ENCODE assay signal across 10 cellular contexts in the genomic region with DNA sequence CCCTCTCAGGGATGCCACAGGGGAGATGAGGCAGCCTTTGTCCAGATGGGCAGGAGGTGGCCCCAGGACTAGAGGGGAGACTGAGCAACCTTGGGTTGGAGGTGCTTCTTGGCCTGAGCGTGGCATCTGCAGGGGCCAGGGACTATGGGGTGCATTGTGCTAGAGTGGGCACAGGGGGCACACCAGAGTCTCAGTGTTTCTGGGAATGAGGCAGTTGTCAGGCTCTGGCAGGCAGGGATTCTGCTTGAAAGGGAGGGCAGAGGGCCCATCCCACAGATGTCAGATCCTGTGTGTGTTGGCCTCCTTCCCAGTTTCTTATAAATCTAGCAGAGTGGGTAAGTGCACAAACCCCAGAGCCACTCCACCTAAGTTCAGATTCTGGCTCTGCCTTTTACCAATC. TPM values are rescaled to one million over a fixed set of nuclear protein-coding genes. Genes with fewer than 3 reads are reported as not detected.
DNase-seq lines count a peak whose midpoint lies in the region; ATAC-seq, FAIRE-seq and TF ChIP-seq lines count a peak whose summit lies in the region.
"Had no signal": no experiment of that assay in that cellular context is flagged by ENCODE, and none has a peak within 500 bp of the region (broad histone marks: within the 10 kb centered on the region; RNA-seq: fewer than 3 reads in every experiment).

No MANE protein-coding gene starts in this region.

- FAIRE-seq in bronchial epithelial cell (lab: Jason Lieb, UNC) (no peak), GM12892 (lab: Jason Lieb, UNC) (no peak)

- intact Hi-C loops in transverse colon (cut with DNase I; ENCODE audit: low total_unique reads): no loop called here

- DNase-seq in DMS 273 treated with DMSO at 0.1 percent for 48 hours (lab: John Stamatoyannopoulos, UW): peak; percentile 89
- no peak for DNase-seq in MM.1S
- peak; percentile 32 for DNase-seq in bronchial epithelial cell (ENCODE audit: low read depth)
- no peak for DNase-seq in transverse colon
- DNase-seq in GM12892 (ENCODE audit: insufficient read length): no peak
- DNase-seq: activated naive CD8-positive, alpha-beta T cell treated with anti-CD3 and anti-CD28 coated beads, Interleukin-2, amount 10 ng/mL, durations not matched to agents 7 days and 5 days; T1000 had no signal

- no peaks in the 10 kb centered on the region for H3F3A ChIP-seq in MM.1S (ENCODE audit: insufficient read depth, low read length)

- no peaks in the 10 kb centered on the region for H3K4me1 ChIP-seq in MM.1S (ENCODE audit: low read length)
- no peaks in the 10 kb centered on the region for H3K4me1 ChIP-seq in transverse colon

- TF ChIP-seq CTCF in MM.1S (IDR thresholded peaks at IDR 0.05; ENCODE audit: low read length) (peak; percentile 16; the same call in 1 of the 2 replicates), bronchial epithelial cell (IDR thresholded peaks at IDR 0.05; ENCODE audit: insufficient read depth, low read length, severe bottlenecking) (no peak), nephron (IDR thresholded peaks at IDR 0.05; ENCODE audit: unreplicated experiment in 3 of 3) (peak; percentile 6 to 22 (median 14)), transverse colon (IDR thresholded peaks at IDR 0.05) (no peak)

- no peak overlapping the region for H2AFZ ChIP-seq in MM.1S (ENCODE audit: low read length)

- no peaks in the 10 kb centered on the region for H3K9me2 ChIP-seq in MM.1S (replicated peaks; ENCODE audit: insufficient read depth, low read length)

- H3K9me3 ChIP-seq in MM.1S (replicated peaks; ENCODE audit: insufficient read depth, low read length) (no peaks in the 10 kb centered on the region), transverse colon (no peaks in the 10 kb centered on the region)

- peaks cover 38% of the 10 kb centered on the region for H3K27me3 ChIP-seq in MM.1S (replicated peaks; ENCODE audit: insufficient read depth, low read length)
- H3K27me3 ChIP-seq in bronchial epithelial cell (ENCODE audit: control insufficient read depth, insufficient read depth, low read length): peaks cover 4% of the 10 kb centered on the region
- H3K27me3 ChIP-seq in transverse colon: peaks cover 11% of the 10 kb centered on the region

- H3K4me3 Mint-ChIP-seq in nephron: no peak overlapping the region
- H3K4me3 Mint-ChIP-seq: activated naive CD8-positive, alpha-beta T cell treated with anti-CD3 and anti-CD28 coated beads, Interleukin-2, amount 10 ng/mL, durations not matched to agents 7 days and 5 days had no signal

- peaks cover 30% of the 10 kb centered on the region for H3K27me3 Mint-ChIP-seq in nephron (ENCODE audit: low read depth)

- H3K9ac ChIP-seq in MM.1S (ENCODE audit: low read length): no peak overlapping the region

- in situ Hi-C loops in transverse colon (cut with MboI; ENCODE audit: low pct_ligation_motif_present in 1 of 4, low pct_unique_long_range_greater_than_20kb in 1 of 4, low sequenced_read_pairs in 3 of 4): loop anchor here in 1 of 4 donors (10.0 kb wide), 1 partner anchor 108 kb away; no protein-coding TSS in a partner anchor

- peaks cover 8% of the 10 kb centered on the region for H3K4me1 Mint-ChIP-seq in nephron
- H3K4me1 Mint-ChIP-seq: activated naive CD8-positive, alpha-beta T cell treated with anti-CD3 and anti-CD28 coated beads, Interleukin-2, amount 10 ng/mL, durations not matched to agents 7 days and 5 days had no signal

- H3K36me3 ChIP-seq in MM.1S (replicated peaks; ENCODE audit: insufficient read depth, low read length): no peaks in the 10 kb centered on the region
- H3K36me3 ChIP-seq in bronchial epithelial cell (ENCODE audit: control insufficient read depth, insufficient read depth, low read length): no peaks in the 10 kb centered on the region
- H3K36me3 ChIP-seq in transverse colon: no peaks in the 10 kb centered on the region

- 64% methylated on average over 1 of the region's 1 CpG; no CpG with 5 or more reads in 1 of the 2 donors for WGBS in transverse colon (ENCODE audit: low coverage in 1 of 2), 2 donors

- no peak overlapping the region for H3K4me2 ChIP-seq in MM.1S (ENCODE audit: low read depth, low read length)

- H3K4me3 ChIP-seq in MM.1S (ENCODE audit: low read length) (no peak overlapping the region), bronchial epithelial cell (ENCODE audit: low read depth, low read length) (no peak overlapping the region), transverse colon (no peak overlapping the region)

- H4K20me1 ChIP-seq in MM.1S (ENCODE audit: insufficient read depth, low read length): no peaks in the 10 kb centered on the region

- TF ChIP-seq POLR2A in transverse colon (IDR thresholded peaks at IDR 0.05) (no peak), GM12892 (IDR thresholded peaks at IDR 0.05; ENCODE audit: low read depth, low read length) (no peak)

- no peaks in the 10 kb centered on the region for H3K9me3 Mint-ChIP-seq in nephron
- H3K9me3 Mint-ChIP-seq: activated naive CD8-positive, alpha-beta T cell treated with anti-CD3 and anti-CD28 coated beads, Interleukin-2, amount 10 ng/mL, durations not matched to agents 7 days and 5 days had no signal

- ATAC-seq in GM18858 (IDR thresholded peaks at IDR 0.05; ENCODE audit: unreplicated experiment) (no peak), GM21390 (IDR thresholded peaks at IDR 0.05; ENCODE audit: unreplicated experiment) (no peak)

- no peak overlapping the region for H3K27ac ChIP-seq in MM.1S (ENCODE audit: low read length)
- H3K27ac ChIP-seq in transverse colon: no peak overlapping the region

- no peak overlapping the region for H3K27ac Mint-ChIP-seq in nephron
- H3K27ac Mint-ChIP-seq: activated naive CD8-positive, alpha-beta T cell treated with anti-CD3 and anti-CD28 coated beads, Interleukin-2, amount 10 ng/mL, durations not matched to agents 7 days and 5 days had no signal

- no peak for TF ChIP-seq EP300 in transverse colon (IDR thresholded peaks at IDR 0.05; ENCODE audit: low read depth)

- no peaks in the 10 kb centered on the region for H3K36me3 Mint-ChIP-seq in nephron (ENCODE audit: low read depth)
- H3K36me3 Mint-ChIP-seq: activated naive CD8-positive, alpha-beta T cell treated with anti-CD3 and anti-CD28 coated beads, Interleukin-2, amount 10 ng/mL, durations not matched to agents 7 days and 5 days had no signal

- H3K79me2 ChIP-seq in MM.1S (ENCODE audit: low read length): no peaks in the 10 kb centered on the region

RNA-seq across cellular contexts. Expression of a gene that starts 13.7 kb away (rescaled TPM):
- total RNA-seq in bronchial epithelial cell (under 0.01 TPM in 1 of 2 replicates, not detected in the other), transverse colon (1 to 10 TPM in 1 of 4 donors, under 1 TPM in 1, not detected in 2; 0.41 to 1.6 TPM)
- polyA plus RNA-seq in GM12892 (2012; ENCODE audit: missing spikeins): not detected

RNA-seq across cellular contexts. Expression of a gene that starts 46.9 kb away (rescaled TPM):
- total RNA-seq in bronchial epithelial cell (under 0.01 TPM in 1 of 2 replicates, not detected in the other), transverse colon (10 to 100 TPM in 2 of 4 donors, 1 to 10 TPM in 1, not detected in 1; 5.2 to 32.5 (median 14.0) TPM)
- 36.3 TPM for polyA plus RNA-seq in GM12892 (2012; ENCODE audit: missing spikeins)

Comparison
In these comparisons a context has a peak if more than half of its experiments do, and no peak if none do; other contexts are left out.
1. DNase-seq: peak in DMS 273 treated with DMSO at 0.1 percent for 48 hours (single experiment) and bronchial epithelial cell (single experiment); none in MM.1S (single experiment), transverse colon (single experiment) and GM12892 (single experiment).
2. CTCF ChIP-seq: peak in MM.1S (single experiment) and nephron (3 of 3); none in bronchial epithelial cell (single experiment) and transverse colon (0 of 5).